In the genomic region with DNA sequence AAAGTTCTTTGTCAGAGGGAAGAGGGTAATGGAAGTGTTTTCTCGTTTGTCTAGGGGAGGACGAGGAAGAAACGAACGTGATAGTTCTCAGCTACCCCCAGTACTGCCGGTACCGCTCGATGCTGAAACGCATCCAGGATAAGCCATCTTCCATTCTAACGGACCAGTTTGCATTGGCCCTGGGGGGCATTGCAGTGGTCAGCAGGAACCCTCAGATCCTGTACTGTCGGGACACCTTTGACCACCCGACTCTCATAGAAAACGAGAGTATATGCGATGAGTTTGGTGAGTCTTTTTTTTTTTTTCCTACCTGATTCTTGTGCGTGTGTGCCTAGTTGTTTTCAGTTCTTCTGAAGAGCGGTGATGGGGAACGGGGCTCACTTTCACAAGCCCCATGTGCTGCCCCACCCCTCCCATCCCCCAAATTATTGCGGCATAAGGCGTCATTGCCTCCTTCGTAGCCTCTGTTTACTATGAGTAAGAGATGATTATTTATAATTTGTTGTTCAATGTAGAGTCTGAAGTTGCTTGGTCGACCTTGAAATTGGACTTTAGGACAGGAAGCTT, we compare ENCODE assay signal across 12 cellular contexts.
DNase-seq lines count a peak whose midpoint lies in the region; ATAC-seq, FAIRE-seq and TF ChIP-seq lines count a peak whose summit lies in the region.
"Had no signal": no experiment of that assay in that cellular context is flagged by ENCODE, and none has a peak within 500 bp of the region (broad histone marks: within the 10 kb centered on the region; RNA-seq: fewer than 3 reads in every experiment).

No MANE protein-coding gene starts in this region.

- H3K4me3 Mint-ChIP-seq in activated T-helper 17 cell treated with anti-CD3 and anti-CD28 coated beads, Interleukin-2, amount 50 U/mL, for 72 hours: peak overlapping the region; percentile 66

- H3K4me1 Mint-ChIP-seq in activated T-helper 17 cell treated with anti-CD3 and anti-CD28 coated beads, Interleukin-2, amount 50 U/mL, for 72 hours: peaks cover 62% of the 10 kb centered on the region

- peaks cover 12% of the 10 kb centered on the region for H3K9me3 Mint-ChIP-seq in activated T-helper 17 cell treated with anti-CD3 and anti-CD28 coated beads, Interleukin-2, amount 50 U/mL, for 72 hours

- peak overlapping the region; percentile 86 for H3K27ac Mint-ChIP-seq in activated T-helper 17 cell treated with anti-CD3 and anti-CD28 coated beads, Interleukin-2, amount 50 U/mL, for 72 hours

- ATAC-seq in GM18502 (IDR thresholded peaks at IDR 0.05; ENCODE audit: poor library complexity, unreplicated experiment) (peak; percentile 79), GM19397 (IDR thresholded peaks at IDR 0.05; ENCODE audit: unreplicated experiment) (peak; percentile 88), HG02981 (IDR thresholded peaks at IDR 0.05; ENCODE audit: unreplicated experiment) (peak; percentile 78)
- ATAC-seq in activated T-helper 17 cell treated with anti-CD3 and anti-CD28 coated beads, Interleukin-2, amount 50 U/mL, for 72 hours (replicated peaks): no peak

- no peak for TF ChIP-seq CTCF in D721Med (IDR thresholded peaks at IDR 0.05; ENCODE audit: insufficient read depth, missing control alignments)

- DNase-seq in NOMO-1 treated with dmso at 0.1 percent for 144 hours (lab: John Stamatoyannopoulos, UW; ENCODE audit: unreplicated experiment): no peak
- DNase-seq in D721Med (ENCODE audit: insufficient read length, low spot score): no peak
- DNase-seq in NCI-H2107 (lab: John Stamatoyannopoulos, UW): no peak
- no peak for DNase-seq in islet precursor cell
- DNase-seq: effector memory CD4-positive, alpha-beta T cell; SJCRH30 had no signal

- no peaks in the 10 kb centered on the region for H3K27me3 Mint-ChIP-seq in activated T-helper 17 cell treated with anti-CD3 and anti-CD28 coated beads, Interleukin-2, amount 50 U/mL, for 72 hours

- H3K36me3 Mint-ChIP-seq in activated T-helper 17 cell treated with anti-CD3 and anti-CD28 coated beads, Interleukin-2, amount 50 U/mL, for 72 hours (ENCODE audit: low read depth): peaks cover 97% of the 10 kb centered on the region

- FAIRE-seq in D721Med (lab: Jason Lieb, UNC): no peak
- FAIRE-seq: G401.6, islet of Langerhans had no signal
